ENCODE assay signal across 8 cellular contexts in genomic region chr13:110712081-110712848, GRCh38. TPM values are rescaled to one million over a fixed set of nuclear protein-coding genes. Genes with fewer than 3 reads are reported as not detected.
DNase-seq lines count a peak whose midpoint lies in the region; ATAC-seq, FAIRE-seq and TF ChIP-seq lines count a peak whose summit lies in the region.

No MANE protein-coding gene starts in this region.

- peak overlapping the region; percentile 92 for H2AFZ ChIP-seq in keratinocyte (ENCODE audit: control insufficient read depth, low read length)

- peak overlapping the region; percentile 96 for H3K9ac ChIP-seq in keratinocyte (ENCODE audit: control insufficient read depth, extremely low read depth, insufficient read depth, low read length)

- dilution Hi-C loops in keratinocyte (cut with MboI; ENCODE audit: extremely low pct_ligation_motif_present, low sequenced_read_pairs), result no loop called here

- peak overlapping the region; percentile 88 to 99 (median 96) for H3K4me3 ChIP-seq in keratinocyte (ENCODE audit: control insufficient read depth in 2 of 3, extremely low read depth in 1 of 3, insufficient read depth in 2 of 3, low read depth in 1 of 3, low read length in 3 of 3)

- H3K9me1 ChIP-seq in keratinocyte (ENCODE audit: control insufficient read depth, extremely low read depth, insufficient read depth, low read length), result no peaks in the 10 kb centered on the region

- peak; percentile 34 for ATAC-seq in GM18909 (IDR thresholded peaks at IDR 0.05; ENCODE audit: poor library complexity, unreplicated experiment)
- ATAC-seq in HG03139 (IDR thresholded peaks at IDR 0.05; ENCODE audit: unreplicated experiment), result peak; percentile 27
- peak; percentile 10 to 22 for ATAC-seq in activated CD4-positive, CD25-positive, alpha-beta regulatory T cell treated with anti-CD3 and anti-CD28 coated beads, Interleukin-2, amount 50 U/mL, for 24 hours

- H3K27me3 ChIP-seq in keratinocyte (ENCODE audit: control insufficient read depth, extremely low read depth, insufficient read depth, low read length), result no peaks in the 10 kb centered on the region

- peaks cover 5% of the 10 kb centered on the region for H3K4me1 ChIP-seq in keratinocyte (ENCODE audit: control insufficient read depth, extremely low read depth, insufficient read depth, low read length)

- DNase-seq in AG08396 (ENCODE audit: low spot score) (peak; percentile 93), NCI-H2227 (lab: John Stamatoyannopoulos, UW; ENCODE audit: unreplicated experiment) (peak; percentile 91), cerebellar cortex (ENCODE audit: low spot score) (peak; percentile 82), keratinocyte (ENCODE audit: low read depth, low spot score) (no peak)
- peak; percentile 72 to 83 for DNase-seq in stimulated activated CD4-positive, alpha-beta T cell treated with anti-CD3 and anti-CD28 coated beads, Interleukin-15, amount 100 ng/mL, for 1 hour (ENCODE audit: low read depth in 1 of 2, low spot score in 1 of 2)

- peak overlapping the region; percentile 97 for H3K4me2 ChIP-seq in keratinocyte (ENCODE audit: control insufficient read depth, extremely low read depth, insufficient read depth, low read depth, low read length)

- no peaks in the 10 kb centered on the region for H3K9me3 ChIP-seq in keratinocyte (ENCODE audit: control insufficient read depth, low read depth, low read length)

- no peaks in the 10 kb centered on the region for H4K20me1 ChIP-seq in keratinocyte (ENCODE audit: control insufficient read depth, extremely low read depth, insufficient read depth, low read length)

- H3K27ac ChIP-seq in keratinocyte (ENCODE audit: control insufficient read depth, insufficient read depth, low read length), result peak overlapping the region; percentile 96

- no peak for FAIRE-seq in keratinocyte (lab: Jason Lieb, UNC)

- TF ChIP-seq CTCF in keratinocyte (optimal IDR thresholded peaks at IDR 0.05 in 1 of 3, IDR thresholded peaks at IDR 0.05 in 1 of 3, conservative IDR thresholded peaks at IDR 0.05 in 1 of 3; ENCODE audit: extremely low read depth in 1 of 3, insufficient read depth in 2 of 3, low read length in 3 of 3), result no peak

- H3K79me2 ChIP-seq in keratinocyte (ENCODE audit: control insufficient read depth, insufficient read depth, low read length), result peaks cover 22% of the 10 kb centered on the region

- H3K36me3 ChIP-seq in keratinocyte (ENCODE audit: control insufficient read depth in 2 of 2, extremely low read depth in 1 of 2, insufficient read depth in 2 of 2, low read length in 2 of 2), result no peaks in the 10 kb centered on the region

RNA-seq across cellular contexts. Expression of gene ING1, which starts 1.2 kb away (rescaled TPM):
- 6.4 to 8.9 TPM (median 7.2 TPM) in 3 replicates for polyA plus RNA-seq in keratinocyte
- 4.4 TPM for polyA plus RNA-seq in keratinocyte (2011; ENCODE audit: low read depth)
- 2.5 and 6.1 TPM in 2 replicates for polyA plus RNA-seq in keratinocyte (2011; cell fraction: cytosol; rRNA removed)
- 5.3 and 5.8 TPM in 2 replicates for polyA plus RNA-seq in keratinocyte (2011; cell fraction: nucleus; rRNA removed)
- 6.9 and 8.5 TPM in 2 replicates for polyA plus RNA-seq in keratinocyte (2012; ENCODE audit: low replicate concordance)
- 3.0 to 3.4 TPM (median 3.2 TPM) in 3 replicates for polyA minus RNA-seq in keratinocyte
- 16.1 TPM for polyA minus RNA-seq in keratinocyte (2011; cell fraction: cytosol; rRNA and poly(A)+ RNA removed)
- polyA minus RNA-seq in keratinocyte (2011; cell fraction: nucleus; rRNA and poly(A)+ RNA removed), result 3.8 and 4.3 TPM in 2 replicates

RNA-seq across cellular contexts. Expression of gene CARS2, which starts 6.3 kb away (rescaled TPM):
- polyA plus RNA-seq in keratinocyte, result 67.8 to 94.5 TPM (median 90.0 TPM) in 3 replicates
- 63.1 TPM for polyA plus RNA-seq in keratinocyte (2011; ENCODE audit: low read depth)
- 63.5 and 91.6 TPM in 2 replicates for polyA plus RNA-seq in keratinocyte (2011; cell fraction: cytosol; rRNA removed)
- polyA plus RNA-seq in keratinocyte (2011; cell fraction: nucleus; rRNA removed), result 124 and 139 TPM in 2 replicates
- 59.4 and 67.4 TPM in 2 replicates for polyA plus RNA-seq in keratinocyte (2012; ENCODE audit: low replicate concordance)
- 36.6 to 53.4 TPM (median 53.0 TPM) in 3 replicates for polyA minus RNA-seq in keratinocyte
- 65.6 TPM for polyA minus RNA-seq in keratinocyte (2011; cell fraction: cytosol; rRNA and poly(A)+ RNA removed)
- polyA minus RNA-seq in keratinocyte (2011; cell fraction: nucleus; rRNA and poly(A)+ RNA removed), result 53.6 and 64.5 TPM in 2 replicates
